Comparison of ENCODE assay signal across 15 cellular contexts in genomic region chr16:78474762-78475161, GRCh38.
A peak's percentile ranks its signal among the peaks of the same experiment; 100 is the strongest.
DNase-seq lines count a peak whose midpoint lies in the region; ATAC-seq lines count a peak whose summit lies in the region.
"Had no signal": no experiment of that assay in that cellular context is flagged by ENCODE, and none has a peak within 500 bp of the region (broad histone marks: within the 10 kb centered on the region; RNA-seq: fewer than 3 reads in every experiment).

No MANE protein-coding gene starts in this region.

- H3K27me3 Mint-ChIP-seq in activated T-cell treated with anti-CD3 and anti-CD28 coated beads, Interleukin-2, amount 50 U/mL, for 4 hours (ENCODE audit: low read depth): no peaks in the 10 kb centered on the region
- H3K27me3 Mint-ChIP-seq: activated CD4-positive, alpha-beta T cell treated with anti-CD3 and anti-CD28 coated beads, Interleukin-2, amount 10 ng/mL, durations not matched to agents 24 days and 14 days; B cell; natural killer cell treated with Interleukin-12 subunit alpha and Interleukin-12 subunit beta and Interleukin-15 and Interleukin-18, amount 100 ng/mL, for 72 hours had no signal

- no peaks in the 10 kb centered on the region for H3K4me1 Mint-ChIP-seq in activated T-cell treated with anti-CD3 and anti-CD28 coated beads, Interleukin-2, amount 50 U/mL, for 4 hours (ENCODE audit: low read depth)
- H3K4me1 Mint-ChIP-seq: activated CD4-positive, alpha-beta T cell treated with anti-CD3 and anti-CD28 coated beads, Interleukin-2, amount 10 ng/mL, durations not matched to agents 24 days and 14 days had no signal

- no peak overlapping the region for H3K4me3 Mint-ChIP-seq in activated T-cell treated with anti-CD3 and anti-CD28 coated beads, Interleukin-2, amount 50 U/mL, for 4 hours
- H3K4me3 Mint-ChIP-seq: activated CD4-positive, alpha-beta T cell treated with anti-CD3 and anti-CD28 coated beads, Interleukin-2, amount 10 ng/mL, durations not matched to agents 24 days and 14 days; B cell; natural killer cell treated with Interleukin-12 subunit alpha and Interleukin-12 subunit beta and Interleukin-15 and Interleukin-18, amount 100 ng/mL, for 72 hours had no signal

- H3K9me3 Mint-ChIP-seq in activated T-cell treated with anti-CD3 and anti-CD28 coated beads, Interleukin-2, amount 50 U/mL, for 4 hours: no peaks in the 10 kb centered on the region
- H3K9me3 Mint-ChIP-seq: activated CD4-positive, alpha-beta T cell treated with anti-CD3 and anti-CD28 coated beads, Interleukin-2, amount 10 ng/mL, durations not matched to agents 24 days and 14 days; natural killer cell treated with Interleukin-12 subunit alpha and Interleukin-12 subunit beta and Interleukin-15 and Interleukin-18, amount 100 ng/mL, for 72 hours had no signal

- no peaks in the 10 kb centered on the region for H3K36me3 Mint-ChIP-seq in activated T-cell treated with anti-CD3 and anti-CD28 coated beads, Interleukin-2, amount 50 U/mL, for 4 hours (ENCODE audit: insufficient read depth)
- H3K36me3 Mint-ChIP-seq: natural killer cell treated with Interleukin-12 subunit alpha and Interleukin-12 subunit beta and Interleukin-15 and Interleukin-18, amount 100 ng/mL, for 72 hours had no signal

- ATAC-seq in GM18861 (IDR thresholded peaks at IDR 0.05; ENCODE audit: unreplicated experiment): peak; percentile 82
- ATAC-seq in GM21381 (IDR thresholded peaks at IDR 0.05; ENCODE audit: unreplicated experiment): peak; percentile 57
- ATAC-seq in HG02885 (IDR thresholded peaks at IDR 0.05; ENCODE audit: poor library complexity, unreplicated experiment): peak; percentile 85
- peak; percentile 76 for ATAC-seq in HG03521 (IDR thresholded peaks at IDR 0.05; ENCODE audit: unreplicated experiment)
- ATAC-seq in activated T-cell treated with anti-CD3 and anti-CD28 coated beads, Interleukin-2, amount 50 U/mL, for 4 hours: no peak
- ATAC-seq: natural killer cell treated with Interleukin-12 subunit alpha and Interleukin-12 subunit beta and Interleukin-15 and Interleukin-18, amount 100 ng/mL, for 72 hours had no signal

- DNase-seq in activated CD4-positive, alpha-beta T cell treated with anti-CD3 and anti-CD28 coated beads, Interleukin-2, amount 50 U/mL, for 48 hours: no peak
- DNase-seq in midbrain (lab: John Stamatoyannopoulos, UW) (no peak), NCI-H187 (lab: John Stamatoyannopoulos, UW) (no peak)
- no peak for DNase-seq in activated T-cell treated with anti-CD3 and anti-CD28 coated beads, Interleukin-2, amount 50 U/mL, for 4 hours
- DNase-seq: activated CD4-positive, alpha-beta T cell treated with anti-CD3 and anti-CD28 coated beads, Interleukin-2, amount 10 ng/mL, durations not matched to agents 24 days and 14 days; activated gamma-delta T cell; NCI-H1436; stimulated activated CD4-positive, alpha-beta T cell treated with anti-CD3 and anti-CD28 coated beads, Interleukin-4, amount 100 ng/mL, for 4 hours; stimulated activated naive CD4-positive, alpha-beta T cell treated with Interleukin-2 at 50 U/mL for 16 hours had no signal

Comparison
In these comparisons a context has a peak if more than half of its experiments do, and no peak if none do; other contexts are left out.
1. ATAC-seq: peak in GM18861 (single experiment), GM21381 (single experiment), HG02885 (single experiment) and HG03521 (single experiment); none in activated T-cell treated with anti-CD3 and anti-CD28 coated beads, Interleukin-2, amount 50 U/mL, for 4 hours (0 of 2).